ENCODE assay signal across 8 cellular contexts in the genomic region with DNA sequence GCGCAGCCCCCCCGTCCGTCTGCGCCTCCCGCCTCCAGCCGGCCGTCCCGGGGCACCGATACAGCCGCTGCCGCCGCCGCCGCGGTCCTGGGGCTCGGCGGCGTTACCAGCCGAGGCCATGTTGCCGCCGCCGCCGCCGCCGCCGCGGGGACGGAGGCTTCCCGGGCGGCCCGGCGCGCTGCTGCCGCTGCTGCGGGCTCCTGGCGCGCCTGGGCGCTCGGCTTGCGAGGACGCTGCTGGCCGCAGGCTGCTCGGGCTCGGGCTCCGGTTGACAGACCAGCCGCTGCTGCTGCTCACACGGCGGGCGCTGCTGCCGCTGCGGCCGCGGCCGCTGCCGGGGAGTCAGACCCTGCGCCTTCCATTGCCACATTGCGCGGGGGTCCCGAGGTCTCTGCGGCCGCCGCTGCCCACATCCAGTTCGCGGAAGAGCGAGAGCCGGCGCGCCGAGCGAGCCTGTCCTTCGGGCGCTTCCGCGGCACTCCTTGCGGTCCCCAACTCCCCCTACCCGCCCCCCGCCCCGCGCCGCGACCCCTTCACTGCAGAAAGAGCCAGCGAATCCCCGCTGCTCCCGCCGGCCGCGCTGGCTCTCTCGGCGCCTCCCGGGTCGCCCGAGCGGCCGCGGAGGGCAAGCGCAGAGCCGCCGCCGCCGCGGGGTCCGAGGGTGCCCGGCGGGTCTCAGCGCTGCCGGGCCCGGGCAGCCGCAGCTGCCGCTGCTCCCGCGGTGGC. TPM values are rescaled to one million over a fixed set of nuclear protein-coding genes. Genes with fewer than 3 reads are reported as not detected.
DNase-seq lines count a peak whose midpoint lies in the region; ATAC-seq and TF ChIP-seq lines count a peak whose summit lies in the region.

No MANE protein-coding gene starts in this region.

- no peaks in the 10 kb centered on the region for H3K4me1 ChIP-seq in colonic mucosa
- peaks cover 11 to 16% of the 10 kb centered on the region in 2 donors for H3K4me1 ChIP-seq in mucosa of rectum (ENCODE audit: control insufficient read depth in 2 of 2, insufficient read depth in 2 of 2, low read length in 2 of 2)

- H3K4me3 ChIP-seq in colonic mucosa (peak overlapping the region; percentile 66), mucosa of rectum (ENCODE audit: low read length in 2 of 2) (peak overlapping the region; percentile 91 to 93)

- H3K27me3 ChIP-seq in colonic mucosa (no peaks in the 10 kb centered on the region), mucosa of rectum (ENCODE audit: control insufficient read depth in 2 of 2, insufficient read depth in 2 of 2, low read length in 2 of 2) (no peaks in the 10 kb centered on the region)

- intact Hi-C loops in colonic mucosa (cut with DNase I) = loop anchor here (10.0 kb wide), 1 partner anchor 194 kb away; a partner anchor contains a TSS

- H3K9me3 ChIP-seq in colonic mucosa = no peaks in the 10 kb centered on the region
- no peaks in the 10 kb centered on the region for H3K9me3 ChIP-seq in mucosa of rectum (ENCODE audit: control insufficient read depth in 2 of 2, low read length in 2 of 2)

- H3K36me3 ChIP-seq in colonic mucosa (no peaks in the 10 kb centered on the region), mucosa of rectum (ENCODE audit: control insufficient read depth in 2 of 2, insufficient read depth in 2 of 2, low read length in 2 of 2) (no peaks in the 10 kb centered on the region)

- CTCF ChIA-PET in RWPE1 (lab: Yijun Ruan, JAX) = interaction anchor here (0.6 kb wide), 1 partner anchor 1556 kb away, joined by 3 read pairs; no protein-coding TSS in a partner anchor

- H3K27ac ChIP-seq in RWPE1 (peak overlapping the region; percentile 99), colonic mucosa (peak overlapping the region; percentile 85), mucosa of rectum (ENCODE audit: low read depth in 2 of 2, low read length in 2 of 2) (peak overlapping the region; percentile 86)

- no peak for ATAC-seq in activated CD4-positive, CD25-positive, alpha-beta regulatory T cell treated with anti-CD3 and anti-CD28 coated beads, Interleukin-2, amount 50 U/mL, for 24 hours

- POLR2A ChIA-PET in RWPE1 (lab: Yijun Ruan, JAX; ENCODE audit: low non-redundant PET) = no interaction called here

- TF ChIP-seq CTCF in RWPE1 (conservative IDR thresholded peaks at IDR 0.05; ENCODE audit: low read depth) (no peak), colonic mucosa (IDR thresholded peaks at IDR 0.05) (no peak)

- H3K9ac ChIP-seq in colonic mucosa (ENCODE audit: low read depth in 2 of 2, low read length in 2 of 2) = peak overlapping the region; percentile 84 to 94
- peak overlapping the region; percentile 79 to 86 for H3K9ac ChIP-seq in mucosa of rectum (ENCODE audit: low read depth in 1 of 2, low read length in 2 of 2)

- DNase-seq in NCI-H82 (lab: John Stamatoyannopoulos, UW) = peak; percentile 53
- no peak for DNase-seq in NCI-H82 treated with DMSO at 0.1 percent for 48 hours (lab: John Stamatoyannopoulos, UW; ENCODE audit: unreplicated experiment)
- DNase-seq in RWPE1 (ENCODE audit: low spot score) = no peak
- DNase-seq in colonic mucosa = no peak
- no peak for DNase-seq in SKM-1 (lab: John Stamatoyannopoulos, UW; ENCODE audit: unreplicated experiment)
- DNase-seq in effector CD4-positive, alpha-beta T cell = no peak

RNA-seq across cellular contexts. Expression of a gene that starts 8.4 kb away (rescaled TPM):
- 10 to 100 TPM; 18.7 to 24.6 TPM for total RNA-seq in colonic mucosa
